In the genomic region with DNA sequence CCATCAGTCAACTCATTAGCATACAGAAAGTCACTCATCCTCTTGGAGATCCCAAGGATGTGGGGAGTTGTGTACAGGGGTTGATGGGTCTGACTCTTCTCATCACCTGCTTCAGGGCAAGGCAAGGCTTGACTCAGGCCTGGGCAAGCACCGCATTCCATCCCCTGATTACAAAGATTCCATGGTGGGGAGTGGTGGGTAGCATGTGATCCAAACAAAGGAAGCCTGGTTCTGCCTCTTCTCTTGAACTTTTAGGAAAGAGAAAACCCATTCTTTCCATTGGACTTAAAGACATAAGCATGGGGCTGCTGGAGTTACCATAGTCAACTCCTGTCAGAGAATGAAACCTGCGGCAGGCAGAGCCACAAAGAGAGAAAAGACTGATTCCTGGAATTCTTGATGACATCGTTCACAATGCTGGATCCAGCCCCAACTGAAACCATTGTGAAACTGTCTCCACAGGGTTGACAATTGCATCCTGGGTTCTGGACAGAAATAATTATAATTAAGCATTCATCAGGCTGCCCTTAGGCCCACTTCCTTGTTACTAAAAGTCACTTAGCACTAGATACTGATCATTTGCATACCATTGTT, we compare ENCODE assay signal across 18 cellular contexts.
DNase-seq lines count a peak whose midpoint lies in the region; ATAC-seq and TF ChIP-seq lines count a peak whose summit lies in the region.
"Had no signal": no experiment of that assay in that cellular context is flagged by ENCODE, and none has a peak within 500 bp of the region (broad histone marks: within the 10 kb centered on the region; RNA-seq: fewer than 3 reads in every experiment).

No MANE protein-coding gene starts in this region.

- H3K9me3 ChIP-seq in PC-3 (ENCODE audit: low read length) (no peaks in the 10 kb centered on the region), prostate gland (no peaks in the 10 kb centered on the region)
- H3K9me3 ChIP-seq: BE2C had no signal

- H3K27ac ChIP-seq in PC-3 (ENCODE audit: low read length) (no peak overlapping the region), prostate gland (no peak overlapping the region)

- H3K27ac Mint-ChIP-seq in activated CD4-positive, alpha-beta memory T cell treated with anti-CD3 and anti-CD28 coated beads for 36 hours: no peak overlapping the region
- H3K27ac Mint-ChIP-seq: activated CD8-positive, alpha-beta T cell treated with anti-CD3 and anti-CD28 coated beads for 36 hours; memory B cell had no signal

- intact Hi-C loops in PC-3 (cut with micrococcal nuclease): no loop called here
- intact Hi-C loops in prostate gland (cut with DNase I): no loop called here
- intact Hi-C loops in activated CD4-positive, alpha-beta memory T cell treated with anti-CD3 and anti-CD28 coated beads for 36 hours (cut with micrococcal nuclease): no loop called here

- ATAC-seq in PC-3 (peak; percentile 20; the same call in 1 of the 2 replicates), HG02981 (IDR thresholded peaks at IDR 0.05; ENCODE audit: unreplicated experiment) (no peak)
- ATAC-seq: activated CD8-positive, alpha-beta T cell treated with anti-CD3 and anti-CD28 coated beads for 36 hours; GM12878; HepG2 had no signal

- 63% methylated on average over 3 of the region's 3 CpGs for WGBS in prostate gland

- no peak overlapping the region for H3K9ac ChIP-seq in PC-3 (ENCODE audit: low read length)

- H3K4me3 ChIP-seq in PC-3 (ENCODE audit: low read length): no peak overlapping the region
- no peak overlapping the region for H3K4me3 ChIP-seq in fibroblast of pulmonary artery (replicated peaks; ENCODE audit: low read depth, low read length)
- no peak overlapping the region for H3K4me3 ChIP-seq in prostate gland
- H3K4me3 ChIP-seq: GM12878 had no signal

- POLR2A ChIA-PET in PC-3 (lab: Charles Lee; ENCODE audit: unreplicated experiment): no interaction called here
- POLR2A ChIA-PET in activated CD4-positive, alpha-beta memory T cell treated with anti-CD3 and anti-CD28 coated beads for 36 hours (lab: Charles Lee): no interaction called here

- no peaks in the 10 kb centered on the region for H3K9me2 ChIP-seq in PC-3 (replicated peaks; ENCODE audit: low read length)

- no peaks in the 10 kb centered on the region for H3K4me1 Mint-ChIP-seq in activated CD4-positive, alpha-beta memory T cell treated with anti-CD3 and anti-CD28 coated beads for 36 hours (ENCODE audit: low read depth)
- H3K4me1 Mint-ChIP-seq: memory B cell had no signal

- no TSS peak for BruUV-seq in PC-3 (replicated peaks; lab: Mats Ljungman, UMichigan)

- no peaks in the 10 kb centered on the region for H4K20me1 ChIP-seq in PC-3 (ENCODE audit: low read length)

- no peaks in the 10 kb centered on the region for H3F3A ChIP-seq in PC-3 (ENCODE audit: low read length, unreplicated experiment)

- H3K27me3 ChIP-seq in PC-3 (ENCODE audit: low read length) (0 out of 2 replicates have a peak, but pooled peaks cover 5% of the 10 kb centered on the region), prostate gland (replicated peaks; ENCODE audit: insufficient read depth) (no peaks in the 10 kb centered on the region)
- H3K27me3 ChIP-seq: BE2C had no signal

- TF ChIP-seq CTCF in PC-3 (conservative IDR thresholded peaks at IDR 0.05; ENCODE audit: low read depth, low read length): no peak
- TF ChIP-seq CTCF in fibroblast of pulmonary artery (IDR thresholded peaks at IDR 0.05; ENCODE audit: low read length, missing control alignments): no peak
- no peak for TF ChIP-seq CTCF in prostate gland (IDR thresholded peaks at IDR 0.05)

- no peaks in the 10 kb centered on the region for H3K36me3 Mint-ChIP-seq in activated CD4-positive, alpha-beta memory T cell treated with anti-CD3 and anti-CD28 coated beads for 36 hours
- H3K36me3 Mint-ChIP-seq: memory B cell had no signal

- DNase-seq in Daoy (ENCODE audit: low read depth) (peak; percentile 15), PC-3 (peak; percentile 61), fibroblast of pulmonary artery (ENCODE audit: low read depth) (peak; percentile 7), prostate gland (ENCODE audit: low spot score) (peak; percentile 13), SKM-1 treated with dmso at 0.1 percent for 144 hours (lab: John Stamatoyannopoulos, UW; ENCODE audit: unreplicated experiment) (no peak), H4 (ENCODE audit: low spot score) (no peak)
- DNase-seq in activated CD4-positive, alpha-beta memory T cell treated with anti-CD3 and anti-CD28 coated beads for 36 hours: no peak
- DNase-seq: activated CD8-positive, alpha-beta T cell treated with anti-CD3 and anti-CD28 coated beads for 36 hours; anterior cingulate cortex; BE2C; DMS79 treated with DMSO at 0.1 percent for 48 hours; NCI-H1048; occipital lobe; stimulated activated naive CD4-positive, alpha-beta T cell treated with Interleukin-2 at 50 U/mL for 16 hours had no signal

- H3K36me3 ChIP-seq in PC-3 (ENCODE audit: low read depth, low read length) (no peaks in the 10 kb centered on the region), prostate gland (no peaks in the 10 kb centered on the region)
- H3K36me3 ChIP-seq: BE2C had no signal

- no peak for TF ChIP-seq POLR2A in prostate gland (IDR thresholded peaks at IDR 0.05)

- H3K79me2 ChIP-seq in PC-3 (ENCODE audit: low read length): no peaks in the 10 kb centered on the region

- no peaks in the 10 kb centered on the region for H3K9me3 Mint-ChIP-seq in activated CD4-positive, alpha-beta memory T cell treated with anti-CD3 and anti-CD28 coated beads for 36 hours
- H3K9me3 Mint-ChIP-seq: activated CD8-positive, alpha-beta T cell treated with anti-CD3 and anti-CD28 coated beads for 36 hours; memory B cell had no signal

- no peak overlapping the region for H3K4me3 Mint-ChIP-seq in activated CD4-positive, alpha-beta memory T cell treated with anti-CD3 and anti-CD28 coated beads for 36 hours
- H3K4me3 Mint-ChIP-seq: activated CD8-positive, alpha-beta T cell treated with anti-CD3 and anti-CD28 coated beads for 36 hours; memory B cell had no signal

- peaks cover 18% of the 10 kb centered on the region for H3K27me3 Mint-ChIP-seq in activated CD4-positive, alpha-beta memory T cell treated with anti-CD3 and anti-CD28 coated beads for 36 hours

- peaks cover 5% of the 10 kb centered on the region; the same call in 1 of the 2 replicates for H3K4me1 ChIP-seq in PC-3 (ENCODE audit: insufficient read depth, low read length)
- no peaks in the 10 kb centered on the region for H3K4me1 ChIP-seq in prostate gland (replicated peaks)
- H3K4me1 ChIP-seq: BE2C had no signal

- no peak overlapping the region for H2AFZ ChIP-seq in PC-3 (ENCODE audit: low read length)

- CTCF ChIA-PET in PC-3 (lab: Charles Lee): no interaction called here
- CTCF ChIA-PET in activated CD4-positive, alpha-beta memory T cell treated with anti-CD3 and anti-CD28 coated beads for 36 hours (lab: Charles Lee): no interaction called here

- H3K4me2 ChIP-seq in PC-3 (ENCODE audit: low read length): no peak overlapping the region

Comparison
In these comparisons a context has a peak if more than half of its experiments do, and no peak if none do; other contexts are left out.
1. DNase-seq: peak in Daoy (single experiment), PC-3 (single experiment), fibroblast of pulmonary artery (single experiment) and prostate gland (single experiment); none in SKM-1 treated with dmso at 0.1 percent for 144 hours (single experiment), activated CD4-positive, alpha-beta memory T cell treated with anti-CD3 and anti-CD28 coated beads for 36 hours (single experiment) and H4 (single experiment).